8 cellular contexts compared by ENCODE assay signal in genomic region chr11:15159085-15159484, GRCh38. TPM values are rescaled to one million over a fixed set of nuclear protein-coding genes. Genes with fewer than 3 reads are reported as not detected.
DNase-seq lines count a peak whose midpoint lies in the region; ATAC-seq and TF ChIP-seq lines count a peak whose summit lies in the region.

No MANE protein-coding gene starts in this region.

- H3K27ac Mint-ChIP-seq in WTC11 = no peak overlapping the region

- H3K9me3 Mint-ChIP-seq in WTC11 = no peaks in the 10 kb centered on the region

- CTCF ChIA-PET in WTC11 (lab: Charles Lee) = interaction anchor here (0.6 to 1.8 kb wide), 11 partner anchors 13 to 251 kb away, joined by 3 to 13 read pairs (median 5); partner anchors contain the start of gene CALCB

- H3K36me3 Mint-ChIP-seq in WTC11 = no peaks in the 10 kb centered on the region

- POLR2A ChIA-PET in WTC11 (lab: Charles Lee) = no interaction called here

- peak; percentile 39 for DNase-seq in AG08396 (ENCODE audit: low spot score)
- no peak for DNase-seq in WTC11 (ENCODE audit: low spot score)
- DNase-seq in myocyte (ENCODE audit: low read depth) = peak; percentile 25
- no peak for DNase-seq in effector CD8-positive, alpha-beta T cell (lab: John Stamatoyannopoulos, UW)
- no peak for DNase-seq in OCI-M2 (lab: John Stamatoyannopoulos, UW; ENCODE audit: unreplicated experiment)
- DNase-seq in activated CD4-positive, alpha-beta T cell treated with anti-CD3 and anti-CD28 coated beads for 4 hours = no peak

- H3K27me3 Mint-ChIP-seq in WTC11 (ENCODE audit: low read depth) = no peaks in the 10 kb centered on the region

- H3K4me3 Mint-ChIP-seq in WTC11 = no peak overlapping the region

- ATAC-seq in GM18861 (IDR thresholded peaks at IDR 0.05; ENCODE audit: unreplicated experiment) = peak; percentile 86
- peak; percentile 76 for ATAC-seq in HG03064 (IDR thresholded peaks at IDR 0.05; ENCODE audit: low read depth, unreplicated experiment)
- ATAC-seq in WTC11 = peak; percentile 97

- no peaks in the 10 kb centered on the region for H3K4me1 Mint-ChIP-seq in WTC11

- TF ChIP-seq CTCF in WTC11 (IDR thresholded peaks at IDR 0.05) = peak; percentile 42; the same call in 1 of the 2 replicates

TF ChIP-seq in WTC11, 78 proteins besides CTCF, POLR2A, EP300 and RAD21:
- TF ChIP-seq ZNF671 (CRISPR knock-in tag; IDR thresholded peaks at IDR 0.05) (no peak), CREM (CRISPR knock-in tag; IDR thresholded peaks at IDR 0.05) (no peak), FOXK1 (CRISPR knock-in tag; IDR thresholded peaks at IDR 0.05) (no peak), ZNF281 (CRISPR knock-in tag; IDR thresholded peaks at IDR 0.05) (no peak), USF1 (CRISPR knock-in tag; IDR thresholded peaks at IDR 0.05) (no peak), GRHL2 (CRISPR knock-in tag; IDR thresholded peaks at IDR 0.05; ENCODE audit: insufficient replicate concordance, severe bottlenecking) (no peak), ESRRA (CRISPR knock-in tag; IDR thresholded peaks at IDR 0.05; ENCODE audit: borderline replicate concordance) (no peak), GABPB1 (CRISPR knock-in tag; IDR thresholded peaks at IDR 0.05) (no peak), ZNF219 (CRISPR knock-in tag; IDR thresholded peaks at IDR 0.05; ENCODE audit: borderline replicate concordance) (no peak), ZNF423 (CRISPR knock-in tag; IDR thresholded peaks at IDR 0.05) (no peak), NFE2L1 (CRISPR knock-in tag; IDR thresholded peaks at IDR 0.05) (no peak), ZBTB43 (CRISPR knock-in tag; IDR thresholded peaks at IDR 0.05) (no peak), FOXJ3 (CRISPR knock-in tag; IDR thresholded peaks at IDR 0.05; ENCODE audit: borderline replicate concordance) (no peak), MYBL2 (CRISPR knock-in tag; IDR thresholded peaks at IDR 0.05) (no peak), CBFB (CRISPR knock-in tag; IDR thresholded peaks at IDR 0.05; ENCODE audit: low read depth) (no peak), FOXP4 (CRISPR knock-in tag; IDR thresholded peaks at IDR 0.05) (no peak)

RNA-seq across cellular contexts. Expression of gene INSC, which starts 44.4 kb away (rescaled TPM):
- total RNA-seq in WTC11 (2021) (0.44 to 0.76 TPM (median 0.73 TPM) in 3 replicates), myocyte (not detected in 2 replicates)
- not detected for polyA plus RNA-seq in myocyte (2012)

Comparison
In these comparisons a context has a peak if more than half of its experiments do, and no peak if none do; other contexts are left out.
1. DNase-seq: peak in AG08396 (single experiment) and myocyte (single experiment); none in WTC11 (single experiment), effector CD8-positive, alpha-beta T cell (single experiment), OCI-M2 (single experiment) and activated CD4-positive, alpha-beta T cell treated with anti-CD3 and anti-CD28 coated beads for 4 hours (0 of 2).
2. Peak in every context shown above with its lines, with median percentiles within 50 percentile points of each other: ATAC-seq.